8 cellular contexts compared by ENCODE assay signal in genomic region chr9:107487521-107488399, GRCh38. TPM values are rescaled to one million over a fixed set of nuclear protein-coding genes. Genes with fewer than 3 reads are reported as not detected.
DNase-seq lines count a peak whose midpoint lies in the region; ATAC-seq and TF ChIP-seq lines count a peak whose summit lies in the region.

No MANE protein-coding gene starts in this region.

- intact Hi-C loops in Right ventricle myocardium superior (cut with DNase I) = loop anchor here (5.0 kb wide), 1 partner anchor 150 kb away; no protein-coding TSS in a partner anchor
- intact Hi-C loops in posterior vena cava (cut with DNase I) = loop anchor here (2.0 to 10.0 kb wide), 5 partner anchors 151 to 787 kb away; no protein-coding TSS in a partner anchor

- CTCF ChIA-PET in WTC11 (lab: Charles Lee) = interaction anchor here (0.6 to 4.0 kb wide), 27 partner anchors 9 to 1183 kb away, joined by 3 to 52 read pairs (median 4); no protein-coding TSS in a partner anchor

- ATAC-seq in WTC11 (peak; percentile 20), Right ventricle myocardium superior (ENCODE audit: poor library complexity) (peak; percentile 4), GM19023 (IDR thresholded peaks at IDR 0.05; ENCODE audit: unreplicated experiment) (no peak)

- peaks cover 39% of the 10 kb centered on the region for H3K4me1 Mint-ChIP-seq in WTC11

- H3K4me3 Mint-ChIP-seq in WTC11 = peak overlapping the region; percentile 85

- no peak overlapping the region for H3K27ac Mint-ChIP-seq in WTC11

- no peaks in the 10 kb centered on the region for H3K9me3 Mint-ChIP-seq in WTC11

- peaks cover 61% of the 10 kb centered on the region for H3K27me3 Mint-ChIP-seq in WTC11 (ENCODE audit: low read depth)

- peaks cover 2% of the 10 kb centered on the region; the same call in 1 of the 2 replicates for H3K36me3 Mint-ChIP-seq in WTC11

- POLR2A ChIA-PET in WTC11 (lab: Charles Lee) = no interaction called here

- DNase-seq in activated T-cell treated with anti-CD3 and anti-CD28 coated beads for 48 hours (ENCODE audit: low read depth) = peak; percentile 40
- no peak for DNase-seq in activated T-cell treated with anti-CD3 and anti-CD28 coated beads, Interleukin-2, amount 50 U/mL, for 1 hour
- DNase-seq in WTC11 (ENCODE audit: low spot score) = peak; percentile 75
- DNase-seq in Right ventricle myocardium superior = peak; percentile 79
- peak; percentile 86 for DNase-seq in posterior vena cava (ENCODE audit: low spot score)
- no peak for DNase-seq in stimulated activated naive CD4-positive, alpha-beta T cell (lab: John Stamatoyannopoulos, UW)
- DNase-seq in activated gamma-delta T cell treated with Interleukin-2 at 50 U/mL for 16 hours = no peak

- TF ChIP-seq CTCF in WTC11 (IDR thresholded peaks at IDR 0.05) = peak; percentile 49; the same call in 1 of the 2 replicates

TF ChIP-seq in WTC11, 78 proteins besides CTCF, POLR2A, EP300 and RAD21 (continues in another document):
- TF ChIP-seq ZNF423 (CRISPR knock-in tag; IDR thresholded peaks at IDR 0.05) (no peak), NFE2L1 (CRISPR knock-in tag; IDR thresholded peaks at IDR 0.05) (0 out of 2 replicates have a peak, but pooled peaks have one; percentile 34), ZNF138 (CRISPR knock-in tag; conservative IDR thresholded peaks at IDR 0.05) (0 out of 2 replicates have a peak, but pooled peaks have one; percentile 55), ARID4B (CRISPR knock-in tag; IDR thresholded peaks at IDR 0.05; ENCODE audit: borderline replicate concordance) (peak; percentile 76; the same call in 1 of the 2 replicates), CREM (CRISPR knock-in tag; IDR thresholded peaks at IDR 0.05) (peak; percentile 49; the same call in 1 of the 2 replicates), E2F5 (CRISPR knock-in tag; IDR thresholded peaks at IDR 0.05) (peak; percentile 10; the same call in 1 of the 2 replicates), ERG (CRISPR knock-in tag; IDR thresholded peaks at IDR 0.05) (no peak), USF1 (CRISPR knock-in tag; IDR thresholded peaks at IDR 0.05) (peak; percentile 67; the same call in 1 of the 2 replicates), CREB1 (CRISPR knock-in tag; IDR thresholded peaks at IDR 0.05) (no peak), ETV6 (CRISPR knock-in tag; IDR thresholded peaks at IDR 0.05) (peak; percentile 86), USF2 (CRISPR knock-in tag; IDR thresholded peaks at IDR 0.05) (peak; percentile 54), ZBTB43 (CRISPR knock-in tag; IDR thresholded peaks at IDR 0.05) (peak; percentile 65; the same call in 1 of the 2 replicates), STAT6 (CRISPR knock-in tag; conservative IDR thresholded peaks at IDR 0.05; ENCODE audit: low read depth) (no peak), SP1 (CRISPR knock-in tag; conservative IDR thresholded peaks at IDR 0.05) (peak; percentile 22; the same call in 1 of the 2 replicates)

RNA-seq across cellular contexts. Expression of gene KLF4, which starts 1.8 kb away (rescaled TPM):
- total RNA-seq in WTC11 (2021) = 5.9 to 8.9 TPM (median 7.6 TPM) in 3 replicates
- 32.4 TPM for total RNA-seq in Right ventricle myocardium superior
- total RNA-seq in posterior vena cava = 100 to 1,000 TPM in 1 of 2 donors, 10 to 100 TPM in 1; 82.4 to 151 TPM

Comparison
In these comparisons a context has a peak if more than half of its experiments do, and no peak if none do; other contexts are left out.
1. DNase-seq: peak in activated T-cell treated with anti-CD3 and anti-CD28 coated beads for 48 hours (single experiment), WTC11 (single experiment), Right ventricle myocardium superior (single experiment) and posterior vena cava (single experiment); none in activated T-cell treated with anti-CD3 and anti-CD28 coated beads, Interleukin-2, amount 50 U/mL, for 1 hour (single experiment), stimulated activated naive CD4-positive, alpha-beta T cell (0 of 6) and activated gamma-delta T cell treated with Interleukin-2 at 50 U/mL for 16 hours (single experiment).